Comparison of ENCODE assay signal across 8 cellular contexts in genomic region chr7:137953692-137954470, GRCh38. TPM values are rescaled to one million over a fixed set of nuclear protein-coding genes. Genes with fewer than 3 reads are reported as not detected.
A peak's percentile ranks its signal among the peaks of the same experiment; 100 is the strongest.
DNase-seq lines count a peak whose midpoint lies in the region; ATAC-seq and TF ChIP-seq lines count a peak whose summit lies in the region.

No MANE protein-coding gene starts in this region.

- TF ChIP-seq CTCF in brain (conservative IDR thresholded peaks at IDR 0.05) = no peak

- peaks cover 7% of the 10 kb centered on the region for H3K36me3 Mint-ChIP-seq in brain
- H3K36me3 Mint-ChIP-seq in natural killer cell treated with Interleukin-12 subunit alpha and Interleukin-12 subunit beta and Interleukin-15 and Interleukin-18, amount 100 ng/mL, for 72 hours = no peaks in the 10 kb centered on the region

- H3K27ac Mint-ChIP-seq in brain = peak overlapping the region; percentile 68 to 97 (median 89)
- no peak overlapping the region for H3K27ac Mint-ChIP-seq in natural killer cell treated with Interleukin-12 subunit alpha and Interleukin-12 subunit beta and Interleukin-15 and Interleukin-18, amount 100 ng/mL, for 72 hours

- H3K4me1 Mint-ChIP-seq in brain = peaks cover 55% of the 10 kb centered on the region
- H3K4me1 Mint-ChIP-seq in natural killer cell treated with Interleukin-12 subunit alpha and Interleukin-12 subunit beta and Interleukin-15 and Interleukin-18, amount 100 ng/mL, for 72 hours (ENCODE audit: low read depth in 2 of 2) = peaks cover 11 to 13% of the 10 kb centered on the region in 2 donors

- no peaks in the 10 kb centered on the region for H3K27me3 Mint-ChIP-seq in brain
- H3K27me3 Mint-ChIP-seq in natural killer cell treated with Interleukin-12 subunit alpha and Interleukin-12 subunit beta and Interleukin-15 and Interleukin-18, amount 100 ng/mL, for 72 hours = no peaks in the 10 kb centered on the region

- no peaks in the 10 kb centered on the region for H3K9me3 Mint-ChIP-seq in brain
- H3K9me3 Mint-ChIP-seq in natural killer cell treated with Interleukin-12 subunit alpha and Interleukin-12 subunit beta and Interleukin-15 and Interleukin-18, amount 100 ng/mL, for 72 hours = no peaks in the 10 kb centered on the region

- ATAC-seq in GM19452 (IDR thresholded peaks at IDR 0.05; ENCODE audit: unreplicated experiment) = no peak
- no peak for ATAC-seq in natural killer cell treated with Interleukin-12 subunit alpha and Interleukin-12 subunit beta and Interleukin-15 and Interleukin-18, amount 100 ng/mL, for 72 hours
- no peak for ATAC-seq in HG03135 (IDR thresholded peaks at IDR 0.05; ENCODE audit: unreplicated experiment)

- H3K4me3 Mint-ChIP-seq in brain = peak overlapping the region in 4 of 5 experiments; percentile 12 to 82 (median 66)
- no peak overlapping the region for H3K4me3 Mint-ChIP-seq in natural killer cell treated with Interleukin-12 subunit alpha and Interleukin-12 subunit beta and Interleukin-15 and Interleukin-18, amount 100 ng/mL, for 72 hours

- DNase-seq in EH (ENCODE audit: low read depth) = peak; percentile 77
- DNase-seq in LoVo (ENCODE audit: low spot score) = peak; percentile 73
- peak; percentile 49 to 90 for DNase-seq in lung microvascular endothelial cell (ENCODE audit: low read depth in 2 of 2)
- no peak for DNase-seq in ecto neural progenitor cell (ENCODE audit: low spot score)
- DNase-seq in natural killer cell treated with Interleukin-12 subunit alpha and Interleukin-12 subunit beta and Interleukin-15 and Interleukin-18, amount 100 ng/mL, for 72 hours (ENCODE audit: low spot score) = no peak

RNA-seq across cellular contexts. Expression of gene CREB3L2, which starts 48.0 kb away (rescaled TPM):
- 7.1 TPM for polyA plus RNA-seq in brain (ENCODE audit: insufficient read depth, low read depth, low replicate concordance)
- 14.4 and 30.4 TPM in 2 replicates for total RNA-seq in lung microvascular endothelial cell
- total RNA-seq in natural killer cell treated with Interleukin-12 subunit alpha and Interleukin-12 subunit beta and Interleukin-15 and Interleukin-18, amount 100 ng/mL, for 72 hours = 10 to 100 TPM; 53.5 to 59.0 TPM

Comparison
In these comparisons a context has a peak if more than half of its experiments do, and no peak if none do; other contexts are left out.
1. DNase-seq: peak in EH (single experiment), LoVo (single experiment) and lung microvascular endothelial cell (2 of 2); none in ecto neural progenitor cell (single experiment) and natural killer cell treated with Interleukin-12 subunit alpha and Interleukin-12 subunit beta and Interleukin-15 and Interleukin-18, amount 100 ng/mL, for 72 hours (single experiment).
2. H3K27ac Mint-ChIP-seq: peak in brain (5 of 5); none in natural killer cell treated with Interleukin-12 subunit alpha and Interleukin-12 subunit beta and Interleukin-15 and Interleukin-18, amount 100 ng/mL, for 72 hours (0 of 2).